3 cellular contexts compared by ENCODE assay signal in the genomic region with DNA sequence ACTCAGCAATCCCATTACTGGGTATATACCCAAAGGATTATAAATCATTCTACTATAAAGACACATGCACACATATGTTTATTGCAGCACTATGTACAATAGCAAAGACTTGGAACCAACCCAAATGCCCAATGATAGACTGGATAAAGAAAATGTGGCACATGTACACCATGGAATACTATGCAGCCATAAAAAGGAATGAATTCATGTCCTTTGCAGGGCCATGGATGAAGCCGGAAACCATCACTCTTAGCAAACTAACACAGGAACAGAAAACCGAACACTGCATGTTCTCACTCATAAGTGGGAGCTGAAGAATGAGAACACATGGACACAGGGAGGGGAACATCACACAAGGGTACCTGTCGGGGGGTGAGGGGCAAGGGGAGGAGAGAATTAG.
DNase-seq lines count a peak whose midpoint lies in the region; ATAC-seq, FAIRE-seq and TF ChIP-seq lines count a peak whose summit lies in the region.
"Not testable (repeated sequence)": the region's sequence is repeated elsewhere in the genome, so short reads cannot be mapped to it uniquely, and the experiment has no call there.

No MANE protein-coding gene starts in this region.

- TF ChIP-seq POLR2A in K562 (conservative IDR thresholded peaks at IDR 0.05), result not testable (repeated sequence)

- H3K79me2 ChIP-seq in K562 (ENCODE audit: control insufficient read depth, insufficient read depth, low read length), result not testable (repeated sequence)

- not testable (repeated sequence) for BruUV-seq in K562 (replicated peaks; lab: Mats Ljungman, UMichigan)

- H3K4me2 ChIP-seq in K562 (ENCODE audit: insufficient read depth, low read length), result not testable (repeated sequence)

- WGBS in K562 (ENCODE audit: insufficient coverage, low coverage, missing lambda C conversion rate), result 74% methylated on average over 3 of the region's 3 CpGs

- H3K4me1 ChIP-seq in HEK293 (ENCODE audit: control insufficient read depth, insufficient read depth, low read length); K562 (replicated peaks in 1 of 2; ENCODE audit: control insufficient read depth in 2 of 2, insufficient read depth in 2 of 2, low read length in 2 of 2): not testable (repeated sequence)

- H3K9me1 ChIP-seq in K562 (ENCODE audit: control insufficient read depth, insufficient read depth, low read length), result not testable (repeated sequence)

- intact Hi-C loops in K562 (cut with micrococcal nuclease), result not testable (repeated sequence)

- TF ChIP-seq EP300 in K562 (IDR thresholded peaks at IDR 0.05; ENCODE audit: low read length), result not testable (repeated sequence)

- H3K9me3 Mint-ChIP-seq in neural crest cell, result not testable (repeated sequence)

- not testable (repeated sequence) for H3K27me3 ChIP-seq in K562 (ENCODE audit: control insufficient read depth in 2 of 2, insufficient read depth in 2 of 2, low read length in 2 of 2)

- H3K36me3 Mint-ChIP-seq in neural crest cell (ENCODE audit: low read depth), result peaks cover 27% of the 10 kb centered on the region

- not testable (repeated sequence) for TF ChIP-seq RAD21 in K562 (CRISPR knock-in tag; conservative IDR thresholded peaks at IDR 0.05 in 1 of 2, IDR thresholded peaks at IDR 0.05 in 1 of 2)

- not testable (repeated sequence) for H3K4me3 ChIP-seq in HEK293 (ENCODE audit: low read depth, low read length); K562

- H3K27ac Mint-ChIP-seq in neural crest cell (ENCODE audit: unreplicated experiment), result peak overlapping the region; percentile 31

- DNase-seq in K562 (ENCODE audit: extremely low read depth in 1 of 4, low spot score in 3 of 4); neural crest cell (ENCODE audit: low read depth, low spot score): not testable (repeated sequence)

- peaks cover 5 to 22% of the 10 kb centered on the region in 2 experiments; a peak in 2 of 3 replicates for H3K36me3 ChIP-seq in HEK293 (ENCODE audit: control insufficient read depth in 2 of 2, insufficient read depth in 1 of 2, low read length in 2 of 2)
- H3K36me3 ChIP-seq in K562 (ENCODE audit: control insufficient read depth, insufficient read depth, low read length), result not testable (repeated sequence)

- CTCF ChIA-PET in HEK293 (lab: Yijun Ruan, JAX); K562 (lab: Yijun Ruan, JAX; ENCODE audit: low intra/inter-chr PET ratio): not testable (repeated sequence)

- H3K9ac ChIP-seq in K562 (ENCODE audit: insufficient read depth in 1 of 2, low read depth in 2 of 2, low read length in 2 of 2), result not testable (repeated sequence)

- TF ChIP-seq CTCF in HEK293 (tag by site-specific recombination; IDR thresholded peaks at IDR 0.05); K562 (IDR thresholded peaks at IDR 0.05 in 2 of 3, conservative IDR thresholded peaks at IDR 0.05 in 1 of 3; ENCODE audit: insufficient read depth in 2 of 3, low read depth in 1 of 3, low read length in 3 of 3); neural crest cell (conservative IDR thresholded peaks at IDR 0.05): not testable (repeated sequence)

- not testable (repeated sequence) for H3K4me3 Mint-ChIP-seq in neural crest cell

- not testable (repeated sequence) for H2AFZ ChIP-seq in K562 (ENCODE audit: low read depth, low read length)

- in situ Hi-C loops in K562 (cut with MboI), result not testable (repeated sequence)

- H3K27ac ChIP-seq in HEK293 (ENCODE audit: extremely low read depth, low read depth, low read length); K562 (ENCODE audit: extremely low read depth, low read depth, low read length): not testable (repeated sequence)

- FAIRE-seq in K562 (lab: Jason Lieb, UNC), result not testable (repeated sequence)

- POLR2A ChIA-PET in HEK293 (lab: Yijun Ruan, JAX), result not testable (repeated sequence)
- POLR2A ChIA-PET in K562 (lab: Yijun Ruan, JAX), result interaction anchor here (0.7 kb wide), 1 partner anchor 37 kb away, joined by 3 read pairs; no protein-coding TSS in a partner anchor

- H3K27me3 Mint-ChIP-seq in neural crest cell (ENCODE audit: low read depth), result not testable (repeated sequence)

- H3K4me1 Mint-ChIP-seq in neural crest cell, result not testable (repeated sequence)

- not testable (repeated sequence) for H4K20me1 ChIP-seq in K562 (replicated peaks; ENCODE audit: control insufficient read depth, insufficient read depth, low read length)

- ATAC-seq in K562, result not testable (repeated sequence)

- H3K9me3 ChIP-seq in HEK293 (ENCODE audit: control insufficient read depth, insufficient read depth, low read depth, low read length); K562 (replicated peaks; ENCODE audit: control insufficient read depth, insufficient read depth, low read depth, low read length): not testable (repeated sequence)

TF ChIP-seq in HEK293, 187 proteins besides CTCF, POLR2A, EP300 and RAD21:
- TF ChIP-seq ZNF146 (tag by site-specific recombination; IDR thresholded peaks at IDR 0.05), result peak; percentile 75

TF ChIP-seq in K562, 482 proteins besides CTCF, POLR2A, EP300 and RAD21:
- TF ChIP-seq ZNF146 (CRISPR knock-in tag; IDR thresholded peaks at IDR 0.05; ENCODE audit: unreplicated experiment), result peak; percentile 65
